ENCODE assay signal across 14 cellular contexts in genomic region chr10:61933857-61934559, GRCh38. TPM values are rescaled to one million over a fixed set of nuclear protein-coding genes. Genes with fewer than 3 reads are reported as not detected.
A peak's percentile ranks its signal among the peaks of the same experiment; 100 is the strongest.
DNase-seq lines count a peak whose midpoint lies in the region; ATAC-seq, FAIRE-seq and TF ChIP-seq lines count a peak whose summit lies in the region.
"Had no signal": no experiment of that assay in that cellular context is flagged by ENCODE, and none has a peak within 500 bp of the region (broad histone marks: within the 10 kb centered on the region; RNA-seq: fewer than 3 reads in every experiment).

No MANE protein-coding gene starts in this region.

- TF ChIP-seq POLR2A in vagina (IDR thresholded peaks at IDR 0.05) (no peak), GM12891 (IDR thresholded peaks at IDR 0.05; ENCODE audit: low read depth, low read length) (no peak)

- H3K27me3 ChIP-seq in naive thymus-derived CD4-positive, alpha-beta T cell (ENCODE audit: control insufficient read depth in 2 of 2, insufficient read depth in 2 of 2, low read length in 2 of 2): no peaks in the 10 kb centered on the region
- no peaks in the 10 kb centered on the region for H3K27me3 ChIP-seq in vagina
- H3K27me3 ChIP-seq: Peyer's patch had no signal

- peak overlapping the region; percentile 75 for H3K27ac Mint-ChIP-seq in stimulated activated naive CD8-positive, alpha-beta T cell treated with anti-CD3 and anti-CD28 coated beads, Interleukin-15, Interleukin-2, amounts not matched to agents 100 ng/mL and 50 ng/mL, for 24 hours
- peak overlapping the region; percentile 35 for H3K27ac Mint-ChIP-seq in activated naive CD8-positive, alpha-beta T cell treated with anti-CD3 and anti-CD28 coated beads, Interleukin-2, amount 10 ng/mL, durations not matched to agents 7 days and 5 days
- peak overlapping the region; percentile 11 to 89 (median 80) for H3K27ac Mint-ChIP-seq in naive thymus-derived CD4-positive, alpha-beta T cell

- CTCF ChIA-PET in naive thymus-derived CD4-positive, alpha-beta T cell (lab: Charles Lee): interaction anchor here (0.6 to 1.2 kb wide), 5 partner anchors 10 to 52 kb away, joined by 3 read pairs; partner anchors contain the start of gene ARID5B

- no peak for FAIRE-seq in GM12891 (lab: Jason Lieb, UNC)
- FAIRE-seq: HTR-8/SVneo had no signal

- H3K9me3 Mint-ChIP-seq in stimulated activated naive CD8-positive, alpha-beta T cell treated with anti-CD3 and anti-CD28 coated beads, Interleukin-15, Interleukin-2, amounts not matched to agents 100 ng/mL and 50 ng/mL, for 24 hours: peaks cover 5% of the 10 kb centered on the region
- peaks cover 3% of the 10 kb centered on the region for H3K9me3 Mint-ChIP-seq in activated naive CD8-positive, alpha-beta T cell treated with anti-CD3 and anti-CD28 coated beads, Interleukin-2, amount 10 ng/mL, durations not matched to agents 7 days and 5 days
- peaks cover 0 to 5% (median 0%) of the 10 kb centered on the region in 11 donors for H3K9me3 Mint-ChIP-seq in naive thymus-derived CD4-positive, alpha-beta T cell

- no peak overlapping the region for H3K4me3 Mint-ChIP-seq in stimulated activated naive CD8-positive, alpha-beta T cell treated with anti-CD3 and anti-CD28 coated beads, Interleukin-15, Interleukin-2, amounts not matched to agents 100 ng/mL and 50 ng/mL, for 24 hours
- H3K4me3 Mint-ChIP-seq in activated naive CD8-positive, alpha-beta T cell treated with anti-CD3 and anti-CD28 coated beads, Interleukin-2, amount 10 ng/mL, durations not matched to agents 7 days and 5 days: peak overlapping the region; percentile 12
- H3K4me3 Mint-ChIP-seq in naive thymus-derived CD4-positive, alpha-beta T cell: peak overlapping the region in 6 of 10 donors; percentile 13 to 67 (median 34)

- no peak for TF ChIP-seq CTCF in vagina (IDR thresholded peaks at IDR 0.05)

- H3K4me3 ChIP-seq in naive thymus-derived CD4-positive, alpha-beta T cell (ENCODE audit: low read length): no peak overlapping the region
- no peak overlapping the region for H3K4me3 ChIP-seq in vagina
- H3K4me3 ChIP-seq: Peyer's patch had no signal

- peak overlapping the region; percentile 7 for H3K27ac ChIP-seq in naive thymus-derived CD4-positive, alpha-beta T cell (ENCODE audit: low read depth, low read length)
- peak overlapping the region; percentile 57 for H3K27ac ChIP-seq in vagina
- H3K27ac ChIP-seq: epithelial cell of prostate had no signal

- H3K4me1 ChIP-seq in naive thymus-derived CD4-positive, alpha-beta T cell (ENCODE audit: control insufficient read depth in 2 of 2, insufficient read depth in 2 of 2, low read length in 2 of 2): peaks cover 25 to 41% of the 10 kb centered on the region in 2 donors
- peaks cover 36% of the 10 kb centered on the region for H3K4me1 ChIP-seq in vagina

- H3K9me3 ChIP-seq in naive thymus-derived CD4-positive, alpha-beta T cell (ENCODE audit: control insufficient read depth in 2 of 3, low read length in 3 of 3): no peaks in the 10 kb centered on the region
- H3K9me3 ChIP-seq in vagina: no peaks in the 10 kb centered on the region
- H3K9me3 ChIP-seq: Peyer's patch had no signal

- intact Hi-C loops in naive thymus-derived CD4-positive, alpha-beta T cell (cut with micrococcal nuclease): loop anchor here in 1 of 2 donors (1.0 kb wide), 2 partner anchors 8 to 31 kb away; no protein-coding TSS in a partner anchor
- intact Hi-C loops in vagina (cut with DNase I): no loop called here

- POLR2A ChIA-PET in activated naive CD8-positive, alpha-beta T cell treated with anti-CD3 and anti-CD28 coated beads, Interleukin-2, amount 10 ng/mL, durations not matched to agents 7 days and 5 days (lab: Charles Lee): interaction anchor here (0.8 to 1.5 kb wide), 6 partner anchors 8 to 115 kb away, joined by 3 to 4 read pairs (median 3); no protein-coding TSS in a partner anchor
- POLR2A ChIA-PET in naive thymus-derived CD4-positive, alpha-beta T cell (lab: Charles Lee): interaction anchor here (0.6 to 1.6 kb wide), 7 partner anchors 9 to 875 kb away, joined by 3 to 6 read pairs (median 3); no protein-coding TSS in a partner anchor

- no peak for ATAC-seq in stimulated activated naive CD8-positive, alpha-beta T cell treated with anti-CD3 and anti-CD28 coated beads, Interleukin-15, Interleukin-2, amounts not matched to agents 100 U/mL and 50 U/mL, for 24 hours
- ATAC-seq in activated naive CD8-positive, alpha-beta T cell treated with anti-CD3 and anti-CD28 coated beads, Interleukin-2, amount 10 ng/mL, durations not matched to agents 7 days and 5 days (ENCODE audit: low read depth): peak; percentile 63
- ATAC-seq in naive thymus-derived CD4-positive, alpha-beta T cell: peak; percentile 57
- ATAC-seq: left ventricle myocardium superior had no signal

- peaks cover 77% of the 10 kb centered on the region for H3K4me1 Mint-ChIP-seq in stimulated activated naive CD8-positive, alpha-beta T cell treated with anti-CD3 and anti-CD28 coated beads, Interleukin-15, Interleukin-2, amounts not matched to agents 100 ng/mL and 50 ng/mL, for 24 hours (ENCODE audit: low read depth)
- peaks cover 43% of the 10 kb centered on the region for H3K4me1 Mint-ChIP-seq in activated naive CD8-positive, alpha-beta T cell treated with anti-CD3 and anti-CD28 coated beads, Interleukin-2, amount 10 ng/mL, durations not matched to agents 7 days and 5 days
- peaks cover 44 to 88% (median 76%) of the 10 kb centered on the region in 7 donors for H3K4me1 Mint-ChIP-seq in naive thymus-derived CD4-positive, alpha-beta T cell

- no peaks in the 10 kb centered on the region for H3K27me3 Mint-ChIP-seq in stimulated activated naive CD8-positive, alpha-beta T cell treated with anti-CD3 and anti-CD28 coated beads, Interleukin-15, Interleukin-2, amounts not matched to agents 100 ng/mL and 50 ng/mL, for 24 hours
- no peaks in the 10 kb centered on the region for H3K27me3 Mint-ChIP-seq in activated naive CD8-positive, alpha-beta T cell treated with anti-CD3 and anti-CD28 coated beads, Interleukin-2, amount 10 ng/mL, durations not matched to agents 7 days and 5 days
- no peaks in the 10 kb centered on the region for H3K27me3 Mint-ChIP-seq in naive thymus-derived CD4-positive, alpha-beta T cell

- no peaks in the 10 kb centered on the region for H3K36me3 ChIP-seq in naive thymus-derived CD4-positive, alpha-beta T cell (ENCODE audit: control insufficient read depth in 2 of 3, insufficient read depth in 3 of 3, low read length in 3 of 3)
- H3K36me3 ChIP-seq in vagina: no peaks in the 10 kb centered on the region
- H3K36me3 ChIP-seq: Peyer's patch had no signal

- no peak for DNase-seq in stimulated activated naive CD8-positive, alpha-beta T cell treated with anti-CD3 and anti-CD28 coated beads, Interleukin-15, Interleukin-2, amounts not matched to agents 100 U/mL and 50 U/mL, for 24 hours
- DNase-seq in activated naive CD8-positive, alpha-beta T cell treated with anti-CD3 and anti-CD28 coated beads, Interleukin-2, amount 10 ng/mL, durations not matched to agents 7 days and 5 days: no peak
- peak in 6 of 9 donors; percentile 8 to 34 (median 12) for DNase-seq in naive thymus-derived CD4-positive, alpha-beta T cell
- DNase-seq in vagina (ENCODE audit: extremely low spot score in 2 of 2) (no peak), amniotic stem cell (lab: John Stamatoyannopoulos, UW) (no peak), GM12891 (ENCODE audit: insufficient read length, low spot score) (no peak), NCI-H187 treated with DMSO at 0.1 percent for 48 hours (lab: John Stamatoyannopoulos, UW) (no peak)
- DNase-seq: left ventricle myocardium superior, NCI-H1105, NCI-H446 treated with DMSO at 0.1 percent for 48 hours, Peyer's patch had no signal

- peaks cover 48% of the 10 kb centered on the region for H3K36me3 Mint-ChIP-seq in stimulated activated naive CD8-positive, alpha-beta T cell treated with anti-CD3 and anti-CD28 coated beads, Interleukin-15, Interleukin-2, amounts not matched to agents 100 ng/mL and 50 ng/mL, for 24 hours (ENCODE audit: low read depth)
- peaks cover 51% of the 10 kb centered on the region for H3K36me3 Mint-ChIP-seq in activated naive CD8-positive, alpha-beta T cell treated with anti-CD3 and anti-CD28 coated beads, Interleukin-2, amount 10 ng/mL, durations not matched to agents 7 days and 5 days
- H3K36me3 Mint-ChIP-seq in naive thymus-derived CD4-positive, alpha-beta T cell: peaks cover 0 to 57% (median 27%) of the 10 kb centered on the region in 5 donors

TF ChIP-seq in GM12891, 5 proteins besides CTCF, POLR2A, EP300 and RAD21:
- TF ChIP-seq TAF1 (IDR thresholded peaks at IDR 0.05; ENCODE audit: low read depth, low read length) (no peak), PAX5 (IDR thresholded peaks at IDR 0.05; ENCODE audit: insufficient read depth, low read length, severe bottlenecking) (no peak), POLR2AphosphoS5 (IDR thresholded peaks at IDR 0.05; ENCODE audit: low read depth, low read length) (no peak), POU2F2 (IDR thresholded peaks at IDR 0.05; ENCODE audit: low read depth, low read length) (no peak), SPI1 (IDR thresholded peaks at IDR 0.05; ENCODE audit: low read depth, low read length) (no peak)

RNA-seq across cellular contexts. Expression of gene ARID5B, which starts 32.5 kb away (rescaled TPM):
- 10 to 100 TPM; 25.4 to 26.1 TPM for total RNA-seq in activated naive CD8-positive, alpha-beta T cell treated with anti-CD3 and anti-CD28 coated beads, Interleukin-2, amount 10 ng/mL, durations not matched to agents 7 days and 5 days
- total RNA-seq in naive thymus-derived CD4-positive, alpha-beta T cell: 10 to 100 TPM; 18.6 to 60.8 (median 47.4) TPM
- polyA plus RNA-seq in naive thymus-derived CD4-positive, alpha-beta T cell: 10 to 100 TPM; 39.4 to 49.1 TPM
- total RNA-seq in vagina: 75.9 TPM
- 1.9 TPM for polyA plus RNA-seq in GM12891 (2012; ENCODE audit: low read depth, missing spikeins)

Comparison
In these comparisons a context has a peak if more than half of its experiments do, and no peak if none do; other contexts are left out.
1. DNase-seq: peak in naive thymus-derived CD4-positive, alpha-beta T cell (6 of 9); none in stimulated activated naive CD8-positive, alpha-beta T cell treated with anti-CD3 and anti-CD28 coated beads, Interleukin-15, Interleukin-2, amounts not matched to agents 100 U/mL and 50 U/mL, for 24 hours (single experiment), activated naive CD8-positive, alpha-beta T cell treated with anti-CD3 and anti-CD28 coated beads, Interleukin-2, amount 10 ng/mL, durations not matched to agents 7 days and 5 days (single experiment), vagina (0 of 2), amniotic stem cell (single experiment), GM12891 (single experiment) and NCI-H187 treated with DMSO at 0.1 percent for 48 hours (single experiment).
2. Peak in every context shown above with its lines, with median percentiles within 50 percentile points of each other: H3K27ac Mint-ChIP-seq.